Comparison of ENCODE assay signal across 1 cellular context in genomic region chr11:3855808-3856491, GRCh38.
TF ChIP-seq lines count a peak whose summit lies in the region.

No MANE protein-coding gene starts in this region.

TF ChIP-seq in GM23338, 12 proteins besides CTCF, POLR2A, EP300 and RAD21 (continued from another document):
- TF ChIP-seq ZNF462 (CRISPR knock-in tag; IDR thresholded peaks at IDR 0.05) (no peak), CREB1 (CRISPR knock-in tag; IDR thresholded peaks at IDR 0.05; ENCODE audit: low read depth) (no peak), STAT1 (IDR thresholded peaks at IDR 0.05; ENCODE audit: unreplicated experiment) (no peak), NANOG (IDR thresholded peaks at IDR 0.05; ENCODE audit: borderline replicate concordance) (no peak), REST (IDR thresholded peaks at IDR 0.05; ENCODE audit: unreplicated experiment) (no peak), EZH2phosphoT487 (IDR thresholded peaks at IDR 0.05; ENCODE audit: unreplicated experiment) (no peak)
